Comparison of ENCODE assay signal across 1 cellular context in the genomic region with DNA sequence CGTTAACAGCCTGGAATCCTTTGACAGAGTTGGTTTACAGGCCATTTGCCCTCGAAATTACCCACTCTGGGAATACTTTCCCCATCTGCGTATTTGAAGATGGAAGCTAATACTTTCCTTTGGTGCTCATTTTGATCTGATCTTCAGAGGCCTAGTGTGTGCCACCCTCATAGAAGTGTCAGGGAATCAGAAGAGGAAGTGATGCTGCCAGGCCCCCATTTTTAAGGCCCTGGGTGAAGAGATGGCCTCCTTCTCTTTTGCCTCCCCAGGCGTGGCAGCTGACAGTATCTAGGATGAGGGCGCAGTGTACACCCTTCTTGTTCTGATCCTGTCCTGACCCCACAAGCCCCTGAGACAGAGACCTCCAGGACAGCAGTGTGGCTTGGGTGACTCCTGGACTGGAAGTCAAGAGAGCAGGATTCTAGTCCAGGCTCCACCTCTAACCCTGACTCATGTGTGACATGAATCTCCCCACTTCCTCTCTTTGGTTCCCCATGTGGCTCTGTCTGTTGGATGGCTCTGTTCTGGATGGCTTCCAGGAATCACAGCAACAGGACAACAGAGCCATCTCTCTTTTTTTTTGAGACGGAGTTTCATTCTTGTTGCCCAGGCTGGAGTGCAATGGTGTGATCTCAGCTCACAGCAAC.
TF ChIP-seq lines count a peak whose summit lies in the region.

No MANE protein-coding gene starts in this region.

TF ChIP-seq in H1, 55 proteins besides CTCF, POLR2A, EP300 and RAD21:
- no peak for TF ChIP-seq EGR1 (IDR thresholded peaks at IDR 0.05; ENCODE audit: borderline replicate concordance, low read depth, low read length)
- TF ChIP-seq TEAD4 (IDR thresholded peaks at IDR 0.05; ENCODE audit: low read depth, low read length), result no peak
- no peak for TF ChIP-seq SRF (IDR thresholded peaks at IDR 0.05; ENCODE audit: low read depth, low read length)
- no peak for TF ChIP-seq SIRT6 (IDR thresholded peaks at IDR 0.05; ENCODE audit: low read length)
- no peak for TF ChIP-seq CEBPB (IDR thresholded peaks at IDR 0.05; ENCODE audit: low read depth, low read length)
TF ChIP-seq in H1: peak in this region for 0.
